9 cellular contexts compared by ENCODE assay signal in genomic region chr3:12954891-12955650, GRCh38.
DNase-seq lines count a peak whose midpoint lies in the region; ATAC-seq and FAIRE-seq lines count a peak whose summit lies in the region.
"Had no signal": no experiment of that assay in that cellular context is flagged by ENCODE, and none has a peak within 500 bp of the region (broad histone marks: within the 10 kb centered on the region; RNA-seq: fewer than 3 reads in every experiment).

No MANE protein-coding gene starts in this region.

- peak overlapping the region; percentile 85 for H3K27ac Mint-ChIP-seq in activated T-cell treated with anti-CD3 and anti-CD28 coated beads, Interleukin-2, amount 50 U/mL, for 24 hours
- H3K27ac Mint-ChIP-seq in stimulated activated effector memory CD8-positive, alpha-beta T cell treated with anti-CD3 and anti-CD28 coated beads, Interleukin-12 subunit alpha, Interleukin-12 subunit beta, amount 100 ng/mL, for 72 hours, result peak overlapping the region; percentile 87

- no peak overlapping the region for H3K4me3 Mint-ChIP-seq in activated T-cell treated with anti-CD3 and anti-CD28 coated beads, Interleukin-2, amount 50 U/mL, for 24 hours
- H3K4me3 Mint-ChIP-seq in stimulated activated effector memory CD8-positive, alpha-beta T cell treated with anti-CD3 and anti-CD28 coated beads, Interleukin-12 subunit alpha, Interleukin-12 subunit beta, amount 100 ng/mL, for 72 hours, result no peak overlapping the region

- no peak for FAIRE-seq in RCC 7860 (lab: Jason Lieb, UNC)
- FAIRE-seq: G401.6 had no signal

- peaks cover 71% of the 10 kb centered on the region for H3K4me1 Mint-ChIP-seq in activated T-cell treated with anti-CD3 and anti-CD28 coated beads, Interleukin-2, amount 50 U/mL, for 24 hours (ENCODE audit: low read depth)
- peaks cover 81% of the 10 kb centered on the region for H3K4me1 Mint-ChIP-seq in stimulated activated effector memory CD8-positive, alpha-beta T cell treated with anti-CD3 and anti-CD28 coated beads, Interleukin-12 subunit alpha, Interleukin-12 subunit beta, amount 100 ng/mL, for 72 hours

- peak; percentile 80 for ATAC-seq in stimulated activated effector memory CD8-positive, alpha-beta T cell treated with anti-CD3 and anti-CD28 coated beads, Interleukin-12 subunit alpha, Interleukin-12 subunit beta, amount 100 ng/mL, for 72 hours
- ATAC-seq in HG02970 (IDR thresholded peaks at IDR 0.05; ENCODE audit: low FRiP score, unreplicated experiment), result no peak

- no peaks in the 10 kb centered on the region for H3K9me3 Mint-ChIP-seq in activated T-cell treated with anti-CD3 and anti-CD28 coated beads, Interleukin-2, amount 50 U/mL, for 24 hours
- H3K9me3 Mint-ChIP-seq in stimulated activated effector memory CD8-positive, alpha-beta T cell treated with anti-CD3 and anti-CD28 coated beads, Interleukin-12 subunit alpha, Interleukin-12 subunit beta, amount 100 ng/mL, for 72 hours, result no peaks in the 10 kb centered on the region

- H3K27me3 Mint-ChIP-seq in activated T-cell treated with anti-CD3 and anti-CD28 coated beads, Interleukin-2, amount 50 U/mL, for 24 hours, result no peaks in the 10 kb centered on the region

- peaks cover 3% of the 10 kb centered on the region for H3K36me3 Mint-ChIP-seq in activated T-cell treated with anti-CD3 and anti-CD28 coated beads, Interleukin-2, amount 50 U/mL, for 24 hours (ENCODE audit: low read depth)
- H3K36me3 Mint-ChIP-seq in stimulated activated effector memory CD8-positive, alpha-beta T cell treated with anti-CD3 and anti-CD28 coated beads, Interleukin-12 subunit alpha, Interleukin-12 subunit beta, amount 100 ng/mL, for 72 hours, result peaks cover 9% of the 10 kb centered on the region

- DNase-seq in activated T-cell treated with anti-CD3 and anti-CD28 coated beads, Interleukin-2, amount 50 U/mL, for 24 hours, result peak; percentile 50
- DNase-seq in activated T-cell treated with anti-CD3 and anti-CD28 coated beads, Interleukin-2, amount 50 U/mL, for 1 hour, result no peak
- DNase-seq in MV-4-11 (lab: John Stamatoyannopoulos, UW) (peak; percentile 89), anterior cingulate cortex (lab: John Stamatoyannopoulos, UW) (peak in 49 of 58 donors; percentile 11 to 80 (median 59)), iPS-NIHi11 (ENCODE audit: low spot score) (peak; percentile 68), RCC 7860 (ENCODE audit: low spot score) (no peak)
- DNase-seq in stimulated activated effector memory CD8-positive, alpha-beta T cell treated with anti-CD3 and anti-CD28 coated beads, Interleukin-12 subunit alpha, Interleukin-12 subunit beta, amount 100 ng/mL, for 72 hours (ENCODE audit: low spot score in 2 of 2), result no peak

Comparison
In these comparisons a context has a peak if more than half of its experiments do, and no peak if none do; other contexts are left out.
1. DNase-seq: peak in activated T-cell treated with anti-CD3 and anti-CD28 coated beads, Interleukin-2, amount 50 U/mL, for 24 hours (single experiment), MV-4-11 (single experiment), anterior cingulate cortex (49 of 58) and iPS-NIHi11 (single experiment); none in activated T-cell treated with anti-CD3 and anti-CD28 coated beads, Interleukin-2, amount 50 U/mL, for 1 hour (single experiment), stimulated activated effector memory CD8-positive, alpha-beta T cell treated with anti-CD3 and anti-CD28 coated beads, Interleukin-12 subunit alpha, Interleukin-12 subunit beta, amount 100 ng/mL, for 72 hours (0 of 2) and RCC 7860 (single experiment).